1 cellular context compared by ENCODE assay signal in the genomic region with DNA sequence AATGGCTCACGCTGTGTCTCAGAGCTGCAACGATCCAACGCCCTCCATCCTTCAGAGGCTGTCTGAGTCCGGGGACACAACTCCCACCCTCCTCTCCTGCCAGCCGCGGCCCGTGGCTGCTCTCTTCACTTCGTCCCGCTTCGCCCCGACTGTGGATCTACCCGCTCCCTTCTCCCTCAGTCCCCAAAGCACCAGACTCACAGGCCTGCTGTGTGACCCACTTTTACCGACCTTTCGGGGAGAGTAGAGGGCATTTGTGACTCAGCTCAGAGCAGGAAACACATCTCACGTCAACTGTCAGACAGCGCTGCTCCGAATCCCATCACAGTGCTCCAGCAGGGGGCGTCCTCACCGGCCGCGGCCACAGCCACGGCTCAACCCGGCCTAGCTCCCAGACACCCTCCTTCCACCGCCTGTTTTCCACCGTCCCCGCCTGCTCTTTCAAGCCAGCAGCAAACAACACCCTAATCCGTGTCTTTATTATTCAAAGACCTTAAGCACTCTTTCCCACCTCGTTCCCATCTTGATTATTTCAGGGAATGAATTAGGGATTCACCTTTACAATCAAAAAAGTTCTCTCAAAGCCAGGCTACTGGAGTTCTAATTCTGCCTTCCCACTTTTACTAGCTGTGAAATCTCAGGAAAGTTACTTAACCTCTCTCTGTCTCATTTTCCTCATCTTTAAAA.
TF ChIP-seq lines count a peak whose summit lies in the region.

No MANE protein-coding gene starts in this region.

TF ChIP-seq in HepG2, 621 proteins besides CTCF, POLR2A, EP300 and RAD21 (continued from another document and continues in another):
- TF ChIP-seq, protein P1, sequence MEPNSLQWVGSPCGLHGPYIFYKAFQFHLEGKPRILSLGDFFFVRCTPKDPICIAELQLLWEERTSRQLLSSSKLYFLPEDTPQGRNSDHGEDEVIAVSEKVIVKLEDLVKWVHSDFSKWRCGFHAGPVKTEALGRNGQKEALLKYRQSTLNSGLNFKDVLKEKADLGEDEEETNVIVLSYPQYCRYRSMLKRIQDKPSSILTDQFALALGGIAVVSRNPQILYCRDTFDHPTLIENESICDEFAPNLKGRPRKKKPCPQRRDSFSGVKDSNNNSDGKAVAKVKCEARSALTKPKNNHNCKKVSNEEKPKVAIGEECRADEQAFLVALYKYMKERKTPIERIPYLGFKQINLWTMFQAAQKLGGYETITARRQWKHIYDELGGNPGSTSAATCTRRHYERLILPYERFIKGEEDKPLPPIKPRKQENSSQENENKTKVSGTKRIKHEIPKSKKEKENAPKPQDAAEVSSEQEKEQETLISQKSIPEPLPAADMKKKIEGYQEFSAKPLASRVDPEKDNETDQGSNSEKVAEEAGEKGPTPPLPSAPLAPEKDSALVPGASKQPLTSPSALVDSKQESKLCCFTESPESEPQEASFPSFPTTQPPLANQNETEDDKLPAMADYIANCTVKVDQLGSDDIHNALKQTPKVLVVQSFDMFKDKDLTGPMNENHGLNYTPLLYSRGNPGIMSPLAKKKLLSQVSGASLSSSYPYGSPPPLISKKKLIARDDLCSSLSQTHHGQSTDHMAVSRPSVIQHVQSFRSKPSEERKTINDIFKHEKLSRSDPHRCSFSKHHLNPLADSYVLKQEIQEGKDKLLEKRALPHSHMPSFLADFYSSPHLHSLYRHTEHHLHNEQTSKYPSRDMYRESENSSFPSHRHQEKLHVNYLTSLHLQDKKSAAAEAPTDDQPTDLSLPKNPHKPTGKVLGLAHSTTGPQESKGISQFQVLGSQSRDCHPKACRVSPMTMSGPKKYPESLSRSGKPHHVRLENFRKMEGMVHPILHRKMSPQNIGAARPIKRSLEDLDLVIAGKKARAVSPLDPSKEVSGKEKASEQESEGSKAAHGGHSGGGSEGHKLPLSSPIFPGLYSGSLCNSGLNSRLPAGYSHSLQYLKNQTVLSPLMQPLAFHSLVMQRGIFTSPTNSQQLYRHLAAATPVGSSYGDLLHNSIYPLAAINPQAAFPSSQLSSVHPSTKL (CRISPR knock-in tag; IDR thresholded peaks at IDR 0.05) = 0 out of 2 replicates have a peak, but pooled peaks have one; percentile 22
- TF ChIP-seq, protein P2, sequence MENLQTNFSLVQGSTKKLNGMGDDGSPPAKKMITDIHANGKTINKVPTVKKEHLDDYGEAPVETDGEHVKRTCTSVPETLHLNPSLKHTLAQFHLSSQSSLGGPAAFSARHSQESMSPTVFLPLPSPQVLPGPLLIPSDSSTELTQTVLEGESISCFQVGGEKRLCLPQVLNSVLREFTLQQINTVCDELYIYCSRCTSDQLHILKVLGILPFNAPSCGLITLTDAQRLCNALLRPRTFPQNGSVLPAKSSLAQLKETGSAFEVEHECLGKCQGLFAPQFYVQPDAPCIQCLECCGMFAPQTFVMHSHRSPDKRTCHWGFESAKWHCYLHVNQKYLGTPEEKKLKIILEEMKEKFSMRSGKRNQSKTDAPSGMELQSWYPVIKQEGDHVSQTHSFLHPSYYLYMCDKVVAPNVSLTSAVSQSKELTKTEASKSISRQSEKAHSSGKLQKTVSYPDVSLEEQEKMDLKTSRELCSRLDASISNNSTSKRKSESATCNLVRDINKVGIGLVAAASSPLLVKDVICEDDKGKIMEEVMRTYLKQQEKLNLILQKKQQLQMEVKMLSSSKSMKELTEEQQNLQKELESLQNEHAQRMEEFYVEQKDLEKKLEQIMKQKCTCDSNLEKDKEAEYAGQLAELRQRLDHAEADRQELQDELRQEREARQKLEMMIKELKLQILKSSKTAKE (CRISPR knock-in tag; IDR thresholded peaks at IDR 0.05; ENCODE audit: borderline replicate concordance) = no peak
- TF ChIP-seq, protein P3, sequence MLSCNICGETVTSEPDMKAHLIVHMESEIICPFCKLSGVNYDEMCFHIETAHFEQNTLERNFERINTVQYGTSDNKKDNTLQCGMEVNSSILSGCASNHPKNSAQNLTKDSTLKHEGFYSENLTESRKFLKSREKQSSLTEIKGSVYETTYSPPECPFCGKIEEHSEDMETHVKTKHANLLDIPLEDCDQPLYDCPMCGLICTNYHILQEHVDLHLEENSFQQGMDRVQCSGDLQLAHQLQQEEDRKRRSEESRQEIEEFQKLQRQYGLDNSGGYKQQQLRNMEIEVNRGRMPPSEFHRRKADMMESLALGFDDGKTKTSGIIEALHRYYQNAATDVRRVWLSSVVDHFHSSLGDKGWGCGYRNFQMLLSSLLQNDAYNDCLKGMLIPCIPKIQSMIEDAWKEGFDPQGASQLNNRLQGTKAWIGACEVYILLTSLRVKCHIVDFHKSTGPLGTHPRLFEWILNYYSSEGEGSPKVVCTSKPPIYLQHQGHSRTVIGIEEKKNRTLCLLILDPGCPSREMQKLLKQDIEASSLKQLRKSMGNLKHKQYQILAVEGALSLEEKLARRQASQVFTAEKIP (CRISPR knock-in tag; IDR thresholded peaks at IDR 0.05; ENCODE audit: borderline replicate concordance) = no peak
- TF ChIP-seq ZNF224 (CRISPR knock-in tag; IDR thresholded peaks at IDR 0.05) = no peak
- no peak for TF ChIP-seq BCLAF1 (IDR thresholded peaks at IDR 0.05)
- TF ChIP-seq THAP9 (CRISPR knock-in tag; IDR thresholded peaks at IDR 0.05; ENCODE audit: borderline replicate concordance) = no peak
- TF ChIP-seq ZNF430 (CRISPR knock-in tag; IDR thresholded peaks at IDR 0.05) = no peak
- TF ChIP-seq ZSCAN30 (CRISPR knock-in tag; IDR thresholded peaks at IDR 0.05) = no peak
- TF ChIP-seq, protein P4, sequence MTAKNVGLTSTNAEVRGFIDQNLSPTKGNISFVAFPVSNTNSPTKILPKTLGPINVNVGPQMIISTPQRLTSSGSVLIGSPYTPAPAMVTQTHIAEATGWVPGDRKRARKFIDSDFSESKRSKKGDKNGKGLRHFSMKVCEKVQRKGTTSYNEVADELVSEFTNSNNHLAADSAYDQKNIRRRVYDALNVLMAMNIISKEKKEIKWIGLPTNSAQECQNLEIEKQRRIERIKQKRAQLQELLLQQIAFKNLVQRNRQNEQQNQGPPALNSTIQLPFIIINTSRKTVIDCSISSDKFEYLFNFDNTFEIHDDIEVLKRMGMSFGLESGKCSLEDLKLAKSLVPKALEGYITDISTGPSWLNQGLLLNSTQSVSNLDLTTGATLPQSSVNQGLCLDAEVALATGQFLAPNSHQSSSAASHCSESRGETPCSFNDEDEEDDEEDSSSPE (CRISPR knock-in tag; IDR thresholded peaks at IDR 0.05) = no peak
- TF ChIP-seq NCOA2 (CRISPR knock-in tag; IDR thresholded peaks at IDR 0.05) = no peak
- TF ChIP-seq CENPX (CRISPR knock-in tag; IDR thresholded peaks at IDR 0.05) = no peak
- TF ChIP-seq ZNF230 (CRISPR knock-in tag; IDR thresholded peaks at IDR 0.05) = no peak
- TF ChIP-seq ZFX (CRISPR knock-in tag; IDR thresholded peaks at IDR 0.05; ENCODE audit: low read depth) = peak; percentile 70
- no peak for TF ChIP-seq ZNF142 (CRISPR knock-in tag; IDR thresholded peaks at IDR 0.05)
- TF ChIP-seq KLF12 (CRISPR knock-in tag; IDR thresholded peaks at IDR 0.05; ENCODE audit: borderline replicate concordance) = no peak
- TF ChIP-seq, protein P5, sequence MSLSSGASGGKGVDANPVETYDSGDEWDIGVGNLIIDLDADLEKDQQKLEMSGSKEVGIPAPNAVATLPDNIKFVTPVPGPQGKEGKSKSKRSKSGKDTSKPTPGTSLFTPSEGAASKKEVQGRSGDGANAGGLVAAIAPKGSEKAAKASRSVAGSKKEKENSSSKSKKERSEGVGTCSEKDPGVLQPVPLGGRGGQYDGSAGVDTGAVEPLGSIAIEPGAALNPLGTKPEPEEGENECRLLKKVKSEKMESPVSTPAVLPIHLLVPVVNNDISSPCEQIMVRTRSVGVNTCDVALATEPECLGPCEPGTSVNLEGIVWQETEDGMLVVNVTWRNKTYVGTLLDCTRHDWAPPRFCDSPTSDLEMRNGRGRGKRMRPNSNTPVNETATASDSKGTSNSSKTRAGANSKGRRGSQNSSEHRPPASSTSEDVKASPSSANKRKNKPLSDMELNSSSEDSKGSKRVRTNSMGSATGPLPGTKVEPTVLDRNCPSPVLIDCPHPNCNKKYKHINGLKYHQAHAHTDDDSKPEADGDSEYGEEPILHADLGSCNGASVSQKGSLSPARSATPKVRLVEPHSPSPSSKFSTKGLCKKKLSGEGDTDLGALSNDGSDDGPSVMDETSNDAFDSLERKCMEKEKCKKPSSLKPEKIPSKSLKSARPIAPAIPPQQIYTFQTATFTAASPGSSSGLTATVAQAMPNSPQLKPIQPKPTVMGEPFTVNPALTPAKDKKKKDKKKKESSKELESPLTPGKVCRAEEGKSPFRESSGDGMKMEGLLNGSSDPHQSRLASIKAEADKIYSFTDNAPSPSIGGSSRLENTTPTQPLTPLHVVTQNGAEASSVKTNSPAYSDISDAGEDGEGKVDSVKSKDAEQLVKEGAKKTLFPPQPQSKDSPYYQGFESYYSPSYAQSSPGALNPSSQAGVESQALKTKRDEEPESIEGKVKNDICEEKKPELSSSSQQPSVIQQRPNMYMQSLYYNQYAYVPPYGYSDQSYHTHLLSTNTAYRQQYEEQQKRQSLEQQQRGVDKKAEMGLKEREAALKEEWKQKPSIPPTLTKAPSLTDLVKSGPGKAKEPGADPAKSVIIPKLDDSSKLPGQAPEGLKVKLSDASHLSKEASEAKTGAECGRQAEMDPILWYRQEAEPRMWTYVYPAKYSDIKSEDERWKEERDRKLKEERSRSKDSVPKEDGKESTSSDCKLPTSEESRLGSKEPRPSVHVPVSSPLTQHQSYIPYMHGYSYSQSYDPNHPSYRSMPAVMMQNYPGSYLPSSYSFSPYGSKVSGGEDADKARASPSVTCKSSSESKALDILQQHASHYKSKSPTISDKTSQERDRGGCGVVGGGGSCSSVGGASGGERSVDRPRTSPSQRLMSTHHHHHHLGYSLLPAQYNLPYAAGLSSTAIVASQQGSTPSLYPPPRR (CRISPR knock-in tag; IDR thresholded peaks at IDR 0.05; ENCODE audit: borderline replicate concordance) = no peak
- peak; percentile 47 for TF ChIP-seq HNRNPLL (IDR thresholded peaks at IDR 0.05; ENCODE audit: low read depth, low read length, poor library complexity, severe bottlenecking)
- TF ChIP-seq SAP130 (CRISPR knock-in tag; IDR thresholded peaks at IDR 0.05; ENCODE audit: low read depth) = peak; percentile 62
- no peak for TF ChIP-seq ZIK1 (CRISPR knock-in tag; IDR thresholded peaks at IDR 0.05; ENCODE audit: borderline replicate concordance, low read depth)
